1 cellular context compared by ENCODE assay signal in the genomic region with DNA sequence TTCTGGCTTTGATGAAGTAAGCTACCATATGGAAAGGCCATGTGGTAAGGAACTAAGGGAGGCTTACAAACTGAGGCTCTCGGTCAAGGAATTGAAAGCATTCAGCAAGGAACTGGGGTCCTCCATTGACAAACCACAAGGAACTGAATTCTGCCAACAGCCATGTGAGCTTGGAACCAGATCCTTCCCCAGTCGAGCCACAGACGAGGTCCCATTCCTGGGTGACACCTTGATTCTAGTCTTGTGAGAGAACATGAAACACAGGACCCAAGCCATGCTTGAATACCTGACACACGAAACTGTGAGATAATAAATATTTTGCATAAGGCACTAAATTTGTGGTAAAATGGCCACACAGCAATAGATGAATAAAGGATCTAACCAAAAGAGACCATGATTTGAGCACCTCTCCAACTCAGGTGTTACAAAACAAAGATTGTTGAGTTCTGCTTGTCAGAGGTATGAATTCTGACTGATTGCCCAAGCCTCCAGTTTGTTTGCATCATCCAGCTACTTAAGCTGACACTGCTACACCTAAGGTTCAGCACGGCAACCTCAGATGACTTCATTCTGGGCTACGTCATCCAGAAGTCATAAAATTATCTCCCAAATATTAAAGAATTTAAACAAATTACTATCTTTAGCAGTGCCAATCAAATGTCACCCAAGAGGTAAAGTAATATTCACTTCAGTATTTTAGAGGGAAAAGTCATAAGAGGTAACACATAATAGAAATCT.
A peak's percentile ranks its signal among the peaks of the same experiment; 100 is the strongest.
TF ChIP-seq lines count a peak whose summit lies in the region.

No MANE protein-coding gene starts in this region.

TF ChIP-seq in H1, 55 proteins besides CTCF, POLR2A, EP300 and RAD21:
- TF ChIP-seq CREB1 (IDR thresholded peaks at IDR 0.05) (no peak), CEBPB (IDR thresholded peaks at IDR 0.05; ENCODE audit: low read depth, low read length) (peak; percentile 78)
